Comparison of ENCODE assay signal across 1 cellular context in the genomic region with DNA sequence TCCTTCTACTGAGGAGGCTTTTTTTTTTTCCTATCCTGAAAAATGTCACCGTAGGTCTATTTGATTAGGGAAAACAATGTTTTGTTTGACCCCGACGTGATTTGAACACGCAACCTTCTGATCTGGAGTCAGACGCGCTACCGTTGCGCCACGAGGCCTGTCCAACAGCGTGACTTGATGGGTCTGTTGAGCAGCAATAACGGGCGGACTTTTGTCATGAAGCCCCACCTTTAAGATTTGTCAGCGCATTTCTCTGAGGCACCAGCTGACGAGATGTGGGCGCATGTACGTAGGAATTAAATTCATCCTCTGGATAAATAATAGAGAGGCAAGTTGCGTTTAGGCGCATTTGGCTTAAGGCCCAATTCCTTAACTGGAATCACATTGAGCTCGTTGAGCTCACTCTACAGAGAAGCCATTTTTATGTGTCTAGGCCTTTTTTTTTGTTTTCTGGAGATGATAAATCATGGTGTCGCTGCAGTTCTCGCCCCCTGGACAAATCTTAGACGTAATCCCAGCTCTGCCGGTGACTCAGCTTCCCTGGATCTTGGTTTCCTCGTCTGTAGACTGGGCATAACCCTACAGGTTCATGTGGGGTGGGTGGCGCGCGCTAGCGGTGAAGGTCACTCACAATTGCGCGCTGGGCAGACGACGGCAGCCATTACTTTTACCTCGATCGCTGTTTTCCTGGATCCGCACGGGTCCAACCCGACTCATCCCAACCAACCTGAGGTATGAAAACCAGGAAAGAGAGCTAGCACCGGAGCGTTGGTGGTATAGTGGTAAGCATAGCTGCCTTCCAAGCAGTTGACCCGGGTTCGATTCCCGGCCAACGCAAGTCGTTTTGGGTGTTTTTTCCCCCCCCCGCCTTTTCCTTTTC.
TF ChIP-seq lines count a peak whose summit lies in the region.

No MANE protein-coding gene starts in this region.

TF ChIP-seq in HepG2, 621 proteins besides CTCF, POLR2A, EP300 and RAD21 (continued from another document and continues in another):
- TF ChIP-seq, protein P1, sequence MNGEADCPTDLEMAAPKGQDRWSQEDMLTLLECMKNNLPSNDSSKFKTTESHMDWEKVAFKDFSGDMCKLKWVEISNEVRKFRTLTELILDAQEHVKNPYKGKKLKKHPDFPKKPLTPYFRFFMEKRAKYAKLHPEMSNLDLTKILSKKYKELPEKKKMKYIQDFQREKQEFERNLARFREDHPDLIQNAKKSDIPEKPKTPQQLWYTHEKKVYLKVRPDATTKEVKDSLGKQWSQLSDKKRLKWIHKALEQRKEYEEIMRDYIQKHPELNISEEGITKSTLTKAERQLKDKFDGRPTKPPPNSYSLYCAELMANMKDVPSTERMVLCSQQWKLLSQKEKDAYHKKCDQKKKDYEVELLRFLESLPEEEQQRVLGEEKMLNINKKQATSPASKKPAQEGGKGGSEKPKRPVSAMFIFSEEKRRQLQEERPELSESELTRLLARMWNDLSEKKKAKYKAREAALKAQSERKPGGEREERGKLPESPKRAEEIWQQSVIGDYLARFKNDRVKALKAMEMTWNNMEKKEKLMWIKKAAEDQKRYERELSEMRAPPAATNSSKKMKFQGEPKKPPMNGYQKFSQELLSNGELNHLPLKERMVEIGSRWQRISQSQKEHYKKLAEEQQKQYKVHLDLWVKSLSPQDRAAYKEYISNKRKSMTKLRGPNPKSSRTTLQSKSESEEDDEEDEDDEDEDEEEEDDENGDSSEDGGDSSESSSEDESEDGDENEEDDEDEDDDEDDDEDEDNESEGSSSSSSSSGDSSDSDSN (CRISPR knock-in tag; IDR thresholded peaks at IDR 0.05): 0 out of 2 replicates have a peak, but pooled peaks have one; percentile 37
- no peak for TF ChIP-seq MTERF4 (CRISPR knock-in tag; IDR thresholded peaks at IDR 0.05)
- TF ChIP-seq RFX5 (IDR thresholded peaks at IDR 0.05; ENCODE audit: low read depth, low read length): no peak; the same call in 1 of the 2 replicates
- TF ChIP-seq DNMT1 (CRISPR knock-in tag; IDR thresholded peaks at IDR 0.05): no peak
- TF ChIP-seq, protein P2, sequence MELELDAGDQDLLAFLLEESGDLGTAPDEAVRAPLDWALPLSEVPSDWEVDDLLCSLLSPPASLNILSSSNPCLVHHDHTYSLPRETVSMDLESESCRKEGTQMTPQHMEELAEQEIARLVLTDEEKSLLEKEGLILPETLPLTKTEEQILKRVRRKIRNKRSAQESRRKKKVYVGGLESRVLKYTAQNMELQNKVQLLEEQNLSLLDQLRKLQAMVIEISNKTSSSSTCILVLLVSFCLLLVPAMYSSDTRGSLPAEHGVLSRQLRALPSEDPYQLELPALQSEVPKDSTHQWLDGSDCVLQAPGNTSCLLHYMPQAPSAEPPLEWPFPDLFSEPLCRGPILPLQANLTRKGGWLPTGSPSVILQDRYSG (CRISPR knock-in tag; IDR thresholded peaks at IDR 0.05): no peak
- peak in 1 of 2 experiments; percentile 59; a peak in 1 of 4 replicates for TF ChIP-seq KLF16 (CRISPR knock-in tag; IDR thresholded peaks at IDR 0.05)
- peak; percentile 66; the same call in 1 of the 2 replicates for TF ChIP-seq ELF3 (CRISPR knock-in tag; IDR thresholded peaks at IDR 0.05)
- TF ChIP-seq, protein P3, sequence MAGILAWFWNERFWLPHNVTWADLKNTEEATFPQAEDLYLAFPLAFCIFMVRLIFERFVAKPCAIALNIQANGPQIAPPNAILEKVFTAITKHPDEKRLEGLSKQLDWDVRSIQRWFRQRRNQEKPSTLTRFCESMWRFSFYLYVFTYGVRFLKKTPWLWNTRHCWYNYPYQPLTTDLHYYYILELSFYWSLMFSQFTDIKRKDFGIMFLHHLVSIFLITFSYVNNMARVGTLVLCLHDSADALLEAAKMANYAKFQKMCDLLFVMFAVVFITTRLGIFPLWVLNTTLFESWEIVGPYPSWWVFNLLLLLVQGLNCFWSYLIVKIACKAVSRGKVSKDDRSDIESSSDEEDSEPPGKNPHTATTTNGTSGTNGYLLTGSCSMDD (CRISPR knock-in tag; IDR thresholded peaks at IDR 0.05): no peak
- 0 out of 2 replicates have a peak, but pooled peaks have one; percentile 80 for TF ChIP-seq ARID2 (CRISPR knock-in tag; IDR thresholded peaks at IDR 0.05; ENCODE audit: borderline replicate concordance)
- TF ChIP-seq KDM6A (CRISPR knock-in tag; IDR thresholded peaks at IDR 0.05; ENCODE audit: low read depth): no peak
- TF ChIP-seq GZF1 (CRISPR knock-in tag; IDR thresholded peaks at IDR 0.05): peak; percentile 3; the same call in 1 of the 2 replicates
- TF ChIP-seq NR2F2 (IDR thresholded peaks at IDR 0.05; ENCODE audit: borderline replicate concordance, low read depth): peak; percentile 70; the same call in 1 of the 2 replicates
- no peak; the same call in 1 of the 2 replicates for TF ChIP-seq KDM4B (CRISPR knock-in tag; IDR thresholded peaks at IDR 0.05)
- TF ChIP-seq, protein P4, sequence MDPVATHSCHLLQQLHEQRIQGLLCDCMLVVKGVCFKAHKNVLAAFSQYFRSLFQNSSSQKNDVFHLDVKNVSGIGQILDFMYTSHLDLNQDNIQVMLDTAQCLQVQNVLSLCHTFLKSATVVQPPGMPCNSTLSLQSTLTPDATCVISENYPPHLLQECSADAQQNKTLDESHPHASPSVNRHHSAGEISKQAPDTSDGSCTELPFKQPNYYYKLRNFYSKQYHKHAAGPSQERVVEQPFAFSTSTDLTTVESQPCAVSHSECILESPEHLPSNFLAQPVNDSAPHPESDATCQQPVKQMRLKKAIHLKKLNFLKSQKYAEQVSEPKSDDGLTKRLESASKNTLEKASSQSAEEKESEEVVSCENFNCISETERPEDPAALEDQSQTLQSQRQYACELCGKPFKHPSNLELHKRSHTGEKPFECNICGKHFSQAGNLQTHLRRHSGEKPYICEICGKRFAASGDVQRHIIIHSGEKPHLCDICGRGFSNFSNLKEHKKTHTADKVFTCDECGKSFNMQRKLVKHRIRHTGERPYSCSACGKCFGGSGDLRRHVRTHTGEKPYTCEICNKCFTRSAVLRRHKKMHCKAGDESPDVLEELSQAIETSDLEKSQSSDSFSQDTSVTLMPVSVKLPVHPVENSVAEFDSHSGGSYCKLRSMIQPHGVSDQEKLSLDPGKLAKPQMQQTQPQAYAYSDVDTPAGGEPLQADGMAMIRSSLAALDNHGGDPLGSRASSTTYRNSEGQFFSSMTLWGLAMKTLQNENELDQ (CRISPR knock-in tag; IDR thresholded peaks at IDR 0.05; ENCODE audit: borderline replicate concordance): no peak
- peak; percentile 36 for TF ChIP-seq RXRB (CRISPR knock-in tag; IDR thresholded peaks at IDR 0.05; ENCODE audit: borderline replicate concordance)
- peak; percentile 72 for TF ChIP-seq SMYD3 (CRISPR knock-in tag; IDR thresholded peaks at IDR 0.05)
- no peak for TF ChIP-seq NCOA5 (CRISPR knock-in tag; IDR thresholded peaks at IDR 0.05)
- TF ChIP-seq MIER2 (CRISPR knock-in tag; IDR thresholded peaks at IDR 0.05): peak; percentile 75
- TF ChIP-seq, protein P5, sequence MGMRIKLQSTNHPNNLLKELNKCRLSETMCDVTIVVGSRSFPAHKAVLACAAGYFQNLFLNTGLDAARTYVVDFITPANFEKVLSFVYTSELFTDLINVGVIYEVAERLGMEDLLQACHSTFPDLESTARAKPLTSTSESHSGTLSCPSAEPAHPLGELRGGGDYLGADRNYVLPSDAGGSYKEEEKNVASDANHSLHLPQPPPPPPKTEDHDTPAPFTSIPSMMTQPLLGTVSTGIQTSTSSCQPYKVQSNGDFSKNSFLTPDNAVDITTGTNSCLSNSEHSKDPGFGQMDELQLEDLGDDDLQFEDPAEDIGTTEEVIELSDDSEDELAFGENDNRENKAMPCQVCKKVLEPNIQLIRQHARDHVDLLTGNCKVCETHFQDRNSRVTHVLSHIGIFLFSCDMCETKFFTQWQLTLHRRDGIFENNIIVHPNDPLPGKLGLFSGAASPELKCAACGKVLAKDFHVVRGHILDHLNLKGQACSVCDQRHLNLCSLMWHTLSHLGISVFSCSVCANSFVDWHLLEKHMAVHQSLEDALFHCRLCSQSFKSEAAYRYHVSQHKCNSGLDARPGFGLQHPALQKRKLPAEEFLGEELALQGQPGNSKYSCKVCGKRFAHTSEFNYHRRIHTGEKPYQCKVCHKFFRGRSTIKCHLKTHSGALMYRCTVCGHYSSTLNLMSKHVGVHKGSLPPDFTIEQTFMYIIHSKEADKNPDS (CRISPR knock-in tag; IDR thresholded peaks at IDR 0.05): peak; percentile 72; the same call in 1 of the 2 replicates
- 0 out of 2 replicates have a peak, but pooled peaks have one; percentile 1 for TF ChIP-seq ZNF101 (CRISPR knock-in tag; IDR thresholded peaks at IDR 0.05; ENCODE audit: borderline replicate concordance, low read depth)
- TF ChIP-seq ZNF569 (CRISPR knock-in tag; IDR thresholded peaks at IDR 0.05; ENCODE audit: borderline replicate concordance): no peak
- peak; percentile 82 for TF ChIP-seq SMAD3 (CRISPR knock-in tag; IDR thresholded peaks at IDR 0.05)
- peak; percentile 66 for TF ChIP-seq FOXO1 (CRISPR knock-in tag; IDR thresholded peaks at IDR 0.05)
- TF ChIP-seq, protein P6, sequence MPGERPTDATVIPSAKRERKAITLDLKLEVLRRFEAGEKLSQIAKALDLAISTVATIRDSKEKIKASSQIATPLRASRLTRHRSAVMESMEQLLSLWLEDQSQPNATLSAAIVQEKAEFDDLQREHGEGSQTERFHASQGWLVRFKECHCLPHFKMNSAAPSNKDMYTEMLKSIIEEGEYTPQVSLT (CRISPR knock-in tag; IDR thresholded peaks at IDR 0.05; ENCODE audit: borderline replicate concordance, low read depth): no peak
- TF ChIP-seq ZFP36 (IDR thresholded peaks at IDR 0.05; ENCODE audit: borderline replicate concordance, low read depth, low read length, partially characterized antibody): no peak
- TF ChIP-seq FOXA1 (IDR thresholded peaks at IDR 0.05): no peak
- no peak for TF ChIP-seq FOXA1 (CRISPR knock-in tag; IDR thresholded peaks at IDR 0.05)
- no peak for TF ChIP-seq LCORL (IDR thresholded peaks at IDR 0.05)
- TF ChIP-seq LCORL (CRISPR knock-in tag; IDR thresholded peaks at IDR 0.05): 0 out of 2 replicates have a peak, but pooled peaks have one; percentile 30
- no peak for TF ChIP-seq ZNF367 (CRISPR knock-in tag; IDR thresholded peaks at IDR 0.05; ENCODE audit: borderline replicate concordance)
- TF ChIP-seq GATA4 (IDR thresholded peaks at IDR 0.05; ENCODE audit: borderline replicate concordance, low read depth): no peak
- TF ChIP-seq, protein P7, sequence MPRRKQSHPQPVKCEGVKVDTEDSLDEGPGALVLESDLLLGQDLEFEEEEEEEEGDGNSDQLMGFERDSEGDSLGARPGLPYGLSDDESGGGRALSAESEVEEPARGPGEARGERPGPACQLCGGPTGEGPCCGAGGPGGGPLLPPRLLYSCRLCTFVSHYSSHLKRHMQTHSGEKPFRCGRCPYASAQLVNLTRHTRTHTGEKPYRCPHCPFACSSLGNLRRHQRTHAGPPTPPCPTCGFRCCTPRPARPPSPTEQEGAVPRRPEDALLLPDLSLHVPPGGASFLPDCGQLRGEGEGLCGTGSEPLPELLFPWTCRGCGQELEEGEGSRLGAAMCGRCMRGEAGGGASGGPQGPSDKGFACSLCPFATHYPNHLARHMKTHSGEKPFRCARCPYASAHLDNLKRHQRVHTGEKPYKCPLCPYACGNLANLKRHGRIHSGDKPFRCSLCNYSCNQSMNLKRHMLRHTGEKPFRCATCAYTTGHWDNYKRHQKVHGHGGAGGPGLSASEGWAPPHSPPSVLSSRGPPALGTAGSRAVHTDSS (CRISPR knock-in tag; conservative IDR thresholded peaks at IDR 0.05): 0 out of 2 replicates have a peak, but pooled peaks have one; percentile 55
- no peak for TF ChIP-seq YEATS2 (CRISPR knock-in tag; IDR thresholded peaks at IDR 0.05; ENCODE audit: borderline replicate concordance)
- peak; percentile 8; the same call in 1 of the 2 replicates for TF ChIP-seq HHEX (CRISPR knock-in tag; IDR thresholded peaks at IDR 0.05)
- no peak for TF ChIP-seq ZNF484 (CRISPR knock-in tag; IDR thresholded peaks at IDR 0.05; ENCODE audit: borderline replicate concordance, low read depth)
- TF ChIP-seq PHF5A (CRISPR knock-in tag; IDR thresholded peaks at IDR 0.05; ENCODE audit: low read depth, unreplicated experiment): peak; percentile 69
- TF ChIP-seq, protein P8, sequence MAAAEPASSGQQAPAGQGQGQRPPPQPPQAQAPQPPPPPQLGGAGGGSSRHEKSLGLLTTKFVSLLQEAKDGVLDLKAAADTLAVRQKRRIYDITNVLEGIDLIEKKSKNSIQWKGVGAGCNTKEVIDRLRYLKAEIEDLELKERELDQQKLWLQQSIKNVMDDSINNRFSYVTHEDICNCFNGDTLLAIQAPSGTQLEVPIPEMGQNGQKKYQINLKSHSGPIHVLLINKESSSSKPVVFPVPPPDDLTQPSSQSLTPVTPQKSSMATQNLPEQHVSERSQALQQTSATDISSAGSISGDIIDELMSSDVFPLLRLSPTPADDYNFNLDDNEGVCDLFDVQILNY (CRISPR knock-in tag; conservative IDR thresholded peaks at IDR 0.05): no peak; the same call in 1 of the 2 replicates
- peak; percentile 76 for TF ChIP-seq ZFP91 (CRISPR knock-in tag; IDR thresholded peaks at IDR 0.05; ENCODE audit: borderline replicate concordance)
- 0 out of 2 replicates have a peak, but pooled peaks have one; percentile 17 for TF ChIP-seq BHLHE40 (IDR thresholded peaks at IDR 0.05; ENCODE audit: low read length)
- TF ChIP-seq IRF9 (CRISPR knock-in tag; IDR thresholded peaks at IDR 0.05; ENCODE audit: borderline replicate concordance): no peak; the same call in 1 of the 2 replicates
